ENCODE assay signal across 7 cellular contexts in genomic region chr1:208207388-208208131, GRCh38. TPM values are rescaled to one million over a fixed set of nuclear protein-coding genes. Genes with fewer than 3 reads are reported as not detected.
DNase-seq lines count a peak whose midpoint lies in the region; ATAC-seq, FAIRE-seq and TF ChIP-seq lines count a peak whose summit lies in the region.

No MANE protein-coding gene starts in this region.

- TF ChIP-seq CTCF in upper lobe of left lung (IDR thresholded peaks at IDR 0.05) (peak in 1 of 6 experiments; percentile 17), neural progenitor cell (IDR thresholded peaks at IDR 0.05) (no peak)

- H3K9me3 ChIP-seq in upper lobe of left lung (no peaks in the 10 kb centered on the region), neural progenitor cell (ENCODE audit: low read depth) (no peaks in the 10 kb centered on the region), small intestine (ENCODE audit: control insufficient read depth, low read depth) (no peaks in the 10 kb centered on the region)

- WGBS in upper lobe of left lung, 2 donors: 22 to 24% methylated on average over 10 of the region's 10 CpGs
- WGBS in small intestine, 3 donors: 61 to 66% (median 64%) methylated on average over 10 of the region's 10 CpGs

- peaks cover 27% of the 10 kb centered on the region for H3K36me3 Mint-ChIP-seq in neural progenitor cell

- H3K4me1 ChIP-seq in upper lobe of left lung (peaks cover 78 to 90% (median 80%) of the 10 kb centered on the region in 4 donors), neural progenitor cell (peaks cover 31% of the 10 kb centered on the region), small intestine (ENCODE audit: control insufficient read depth in 2 of 2, insufficient read depth in 1 of 2, low read depth in 1 of 2, low read length in 1 of 2) (peaks cover 3 to 13% of the 10 kb centered on the region in 2 donors)

- H3K9me3 Mint-ChIP-seq in neural progenitor cell: no peaks in the 10 kb centered on the region

- peak in 1 of 4 donors; percentile 26 for TF ChIP-seq POLR2A in upper lobe of left lung (IDR thresholded peaks at IDR 0.05)

- H3K27me3 ChIP-seq in upper lobe of left lung (no peaks in the 10 kb centered on the region), neural progenitor cell (no peaks in the 10 kb centered on the region), small intestine (ENCODE audit: control insufficient read depth in 2 of 2, insufficient read depth in 2 of 2, low read length in 2 of 2) (no peaks in the 10 kb centered on the region)

- no peak overlapping the region for H3K9ac ChIP-seq in neural progenitor cell

- peak overlapping the region; percentile 73 to 85 (median 81) for H3K27ac ChIP-seq in upper lobe of left lung
- no peak overlapping the region for H3K27ac ChIP-seq in neural progenitor cell
- peak overlapping the region in 1 of 2 donors; percentile 82 for H3K27ac ChIP-seq in small intestine (ENCODE audit: low read depth in 1 of 2, low read length in 1 of 2)

- DNase-seq in Kasumi-1 (lab: John Stamatoyannopoulos, UW) (peak; percentile 34 to 36), amniotic epithelial cell (ENCODE audit: low read depth) (peak; percentile 99), islet precursor cell (peak; percentile 68), upper lobe of left lung (peak in 1 of 2 donors; percentile 88), neural progenitor cell (ENCODE audit: low spot score) (no peak), small intestine (no peak)

- H4K20me1 ChIP-seq in neural progenitor cell (ENCODE audit: low read depth): no peaks in the 10 kb centered on the region

- no peak overlapping the region for H3K4me3 ChIP-seq in upper lobe of left lung
- H3K4me3 ChIP-seq in neural progenitor cell: no peak overlapping the region
- no peak overlapping the region for H3K4me3 ChIP-seq in small intestine (ENCODE audit: low read depth in 1 of 2, low read length in 2 of 2)

- H3K27me3 Mint-ChIP-seq in neural progenitor cell (ENCODE audit: insufficient read depth, low read depth): peaks cover 8% of the 10 kb centered on the region

- no peak overlapping the region for H2AFZ ChIP-seq in neural progenitor cell (replicated peaks)

- H3K36me3 ChIP-seq in upper lobe of left lung (peaks cover 0 to 27% (median 0%) of the 10 kb centered on the region in 4 donors), neural progenitor cell (no peaks in the 10 kb centered on the region), small intestine (ENCODE audit: control insufficient read depth in 2 of 2, insufficient read depth in 2 of 2, low read length in 2 of 2) (peaks cover 0 to 6% of the 10 kb centered on the region in 2 donors)

- H3K4me3 Mint-ChIP-seq in neural progenitor cell: no peak overlapping the region

- no peaks in the 10 kb centered on the region for H3K79me2 ChIP-seq in neural progenitor cell (ENCODE audit: low read depth)

- H3F3A ChIP-seq in neural progenitor cell (ENCODE audit: low read depth): peaks cover 3% of the 10 kb centered on the region

- H3K4me1 Mint-ChIP-seq in neural progenitor cell: peaks cover 26% of the 10 kb centered on the region

- no peak overlapping the region for H3K4me2 ChIP-seq in neural progenitor cell

- no peak for FAIRE-seq in small intestine (lab: Jason Lieb, UNC)

- TF ChIP-seq EP300 in upper lobe of left lung (IDR thresholded peaks at IDR 0.05): peak in 3 of 4 donors; percentile 70 to 98 (median 97)

- H3K27ac Mint-ChIP-seq in neural progenitor cell: no peak overlapping the region

- ATAC-seq in upper lobe of left lung (ENCODE audit: low FRiP score in 2 of 2) (peak; percentile 84 to 91), HG02981 (IDR thresholded peaks at IDR 0.05; ENCODE audit: unreplicated experiment) (no peak)

RNA-seq across cellular contexts. Expression of gene PLXNA2, which starts 36.6 kb away (rescaled TPM):
- 100 to 1,000 TPM in 3 of 6 donors, 10 to 100 TPM in 3; 77.5 to 150 (median 101) TPM for total RNA-seq in upper lobe of left lung
- total RNA-seq in neural progenitor cell (ENCODE audit: low replicate concordance): 1.7 and 2.3 TPM in 2 replicates
- polyA plus RNA-seq in small intestine: 10 to 100 TPM; 10.7 to 17.8 (median 12.5) TPM

Comparison
In these comparisons a context has a peak if more than half of its experiments do, and no peak if none do; other contexts are left out.
1. DNase-seq: peak in Kasumi-1 (2 of 2), amniotic epithelial cell (single experiment) and islet precursor cell (single experiment); none in neural progenitor cell (single experiment) and small intestine (single experiment).
2. RNA of gene PLXNA2, which starts 36.6 kb away (total RNA-seq): 77.5 to 150 TPM in upper lobe of left lung; 1.7 to 2.3 TPM in neural progenitor cell; every median in the first group is over 10 times any median in the second.